8 cellular contexts compared by ENCODE assay signal in genomic region chr2:44974064-44974715, GRCh38.
DNase-seq lines count a peak whose midpoint lies in the region; ATAC-seq and TF ChIP-seq lines count a peak whose summit lies in the region.

No MANE protein-coding gene starts in this region.

- peak; percentile 81 for ATAC-seq in SK-N-SH treated with all-trans-retinoic acid at 6 μM for 48 hours
- no peak for ATAC-seq in HG03571 (IDR thresholded peaks at IDR 0.05; ENCODE audit: unreplicated experiment)
- ATAC-seq in HG02759 (IDR thresholded peaks at IDR 0.05; ENCODE audit: unreplicated experiment) = no peak

- TF ChIP-seq CTCF in NB4 (IDR thresholded peaks at IDR 0.05; ENCODE audit: low read depth, low read length) = peak; percentile 87

- TF ChIP-seq POLR2A in NB4 (IDR thresholded peaks at IDR 0.05; ENCODE audit: extremely low read depth, insufficient read length) = no peak

- DNase-seq in NCI-H2029 (lab: John Stamatoyannopoulos, UW) (peak; percentile 68), NCI-H2029 treated with DMSO at 0.1 percent for 48 hours (lab: John Stamatoyannopoulos, UW) (no peak), NB4 (ENCODE audit: low read depth) (peak; percentile 77), left kidney (ENCODE audit: low read depth, low spot score) (peak; percentile 55), HK-2 (ENCODE audit: unreplicated experiment) (no peak)

- no peak overlapping the region for H3K4me3 ChIP-seq in NB4 (ENCODE audit: low read depth, low read length)

TF ChIP-seq in SK-N-SH treated with all-trans-retinoic acid at 6 μM for 48 hours, 23 proteins besides CTCF, POLR2A, EP300 and RAD21:
- TF ChIP-seq ESRRG (CRISPR knock-in tag; IDR thresholded peaks at IDR 0.05) = no peak
- TF ChIP-seq ZC3H10 (CRISPR knock-in tag; IDR thresholded peaks at IDR 0.05) = no peak
- no peak for TF ChIP-seq RARB (CRISPR knock-in tag; IDR thresholded peaks at IDR 0.05)
- no peak for TF ChIP-seq ARNTL (CRISPR knock-in tag; IDR thresholded peaks at IDR 0.05; ENCODE audit: borderline replicate concordance, low read depth)
- no peak for TF ChIP-seq ZNF565 (CRISPR knock-in tag; conservative IDR thresholded peaks at IDR 0.05; ENCODE audit: low read depth)
- no peak for TF ChIP-seq SNAI2 (CRISPR knock-in tag; IDR thresholded peaks at IDR 0.05)
- no peak for TF ChIP-seq PATZ1 (CRISPR knock-in tag; IDR thresholded peaks at IDR 0.05; ENCODE audit: borderline replicate concordance)
- no peak for TF ChIP-seq ZNF70 (CRISPR knock-in tag; IDR thresholded peaks at IDR 0.05)
- TF ChIP-seq POU6F1 (CRISPR knock-in tag; IDR thresholded peaks at IDR 0.05; ENCODE audit: borderline replicate concordance, low read depth) = no peak
- no peak for TF ChIP-seq ZFP30 (CRISPR knock-in tag; IDR thresholded peaks at IDR 0.05)
- no peak for TF ChIP-seq ZFP3 (CRISPR knock-in tag; IDR thresholded peaks at IDR 0.05)
- TF ChIP-seq PPARA (CRISPR knock-in tag; IDR thresholded peaks at IDR 0.05; ENCODE audit: borderline replicate concordance) = no peak
- no peak for TF ChIP-seq CSDC2 (CRISPR knock-in tag; IDR thresholded peaks at IDR 0.05)
- no peak for TF ChIP-seq TCF4 (CRISPR knock-in tag; IDR thresholded peaks at IDR 0.05; ENCODE audit: borderline replicate concordance)
- TF ChIP-seq TOX (CRISPR knock-in tag; IDR thresholded peaks at IDR 0.05; ENCODE audit: borderline replicate concordance) = no peak
- no peak for TF ChIP-seq BACH2 (CRISPR knock-in tag; IDR thresholded peaks at IDR 0.05; ENCODE audit: borderline replicate concordance)

Comparison
In these comparisons a context has a peak if more than half of its experiments do, and no peak if none do; other contexts are left out.
1. DNase-seq: peak in NCI-H2029 (single experiment), NB4 (single experiment) and left kidney (single experiment); none in NCI-H2029 treated with DMSO at 0.1 percent for 48 hours (single experiment) and HK-2 (single experiment).